17 cellular contexts compared by ENCODE assay signal in the genomic region with DNA sequence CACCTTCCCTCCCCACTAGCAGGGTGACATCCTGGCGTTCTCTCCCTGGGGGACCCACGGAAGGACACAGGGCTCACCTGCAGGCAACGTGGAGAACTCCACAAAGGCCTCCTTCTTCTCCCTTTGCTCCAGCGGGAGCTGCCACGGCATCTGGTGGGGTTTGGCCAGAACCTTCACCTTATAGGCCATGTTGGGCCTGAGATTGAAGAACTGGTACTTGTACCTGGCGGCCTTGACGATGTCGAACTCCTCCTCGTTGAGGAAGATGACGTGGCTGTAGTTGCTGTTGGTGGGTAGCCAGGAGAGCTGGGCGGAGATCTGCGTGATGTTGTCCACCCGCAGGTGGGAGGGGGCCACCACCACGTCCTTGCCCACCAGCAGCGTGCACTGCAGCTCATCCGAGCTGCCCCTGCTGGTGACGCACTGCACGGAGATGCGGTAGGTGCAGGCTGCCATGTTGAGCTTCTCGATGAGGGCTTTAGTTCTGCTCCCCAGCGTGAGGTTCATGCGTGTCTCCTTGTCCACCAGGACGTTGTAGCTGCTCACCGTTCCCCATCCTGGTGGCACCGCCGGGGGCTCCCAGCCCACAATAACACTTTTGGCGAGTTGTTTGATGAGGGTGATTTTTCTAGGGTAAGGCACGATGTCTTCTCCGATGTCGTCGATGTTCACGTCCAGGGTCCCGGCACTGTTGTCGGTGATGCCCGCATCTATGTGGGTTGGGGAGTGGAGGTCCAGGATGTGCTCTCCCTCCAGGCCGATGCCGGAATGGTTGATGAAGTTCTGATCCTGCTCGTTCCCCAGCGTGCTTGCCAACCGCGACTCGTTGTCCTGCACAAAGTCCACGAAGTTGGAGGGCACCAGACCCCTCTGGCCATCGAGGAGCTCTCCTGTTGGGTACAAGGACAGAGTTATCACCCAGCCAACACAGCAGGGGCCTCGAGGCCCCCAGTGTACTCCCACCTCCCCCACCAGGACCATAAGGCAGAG.
DNase-seq lines count a peak whose midpoint lies in the region; ATAC-seq, FAIRE-seq and TF ChIP-seq lines count a peak whose summit lies in the region.
"Had no signal": no experiment of that assay in that cellular context is flagged by ENCODE, and none has a peak within 500 bp of the region (broad histone marks: within the 10 kb centered on the region; RNA-seq: fewer than 3 reads in every experiment).

No MANE protein-coding gene starts in this region.

- no peak overlapping the region for H2AFZ ChIP-seq in neuronal stem cell (ENCODE audit: low read length)
- H2AFZ ChIP-seq: GM23338 had no signal

- H3K4me1 ChIP-seq in kidney (ENCODE audit: control insufficient read depth in 1 of 2, insufficient read depth in 1 of 2, low read depth in 1 of 2, low read length in 2 of 2) (no peaks in the 10 kb centered on the region), neuronal stem cell (ENCODE audit: control insufficient read depth in 2 of 2, insufficient read depth in 1 of 2, low read depth in 1 of 2, low read length in 2 of 2) (no peaks in the 10 kb centered on the region), aorta (ENCODE audit: control insufficient read depth in 1 of 2, insufficient read depth in 2 of 2, low read length in 2 of 2) (no peaks in the 10 kb centered on the region)
- H3K4me1 ChIP-seq: BE2C, Caco-2 had no signal

- H4K8ac ChIP-seq in neuronal stem cell (ENCODE audit: low read depth, low read length) = no peak overlapping the region

- POLR2A ChIA-PET in activated CD8-positive, alpha-beta T cell treated with anti-CD3 and anti-CD28 coated beads, Interleukin-2, amount 10 ng/mL, durations not matched to agents 7 days and 5 days (lab: Charles Lee) = no interaction called here

- H3K27me3 Mint-ChIP-seq in chondrocyte (ENCODE audit: low read depth) = no peaks in the 10 kb centered on the region
- H3K27me3 Mint-ChIP-seq in activated CD8-positive, alpha-beta T cell treated with anti-CD3 and anti-CD28 coated beads, Interleukin-2, amount 10 ng/mL, durations not matched to agents 7 days and 5 days (ENCODE audit: low read depth) = no peaks in the 10 kb centered on the region
- H3K27me3 Mint-ChIP-seq: CD4-positive, alpha-beta T cell had no signal

- FAIRE-seq in kidney (lab: Jason Lieb, UNC) = no peak
- FAIRE-seq: D721Med, G401.6, GM12891, GM18507, H54 had no signal

- no peak overlapping the region for H3K27ac ChIP-seq in kidney (ENCODE audit: low read depth in 2 of 2, low read length in 2 of 2)
- H3K27ac ChIP-seq in neuronal stem cell (replicated peaks; ENCODE audit: low read length) = no peak overlapping the region
- H3K27ac ChIP-seq in aorta (ENCODE audit: low read depth in 1 of 2, low read length in 2 of 2) = no peak overlapping the region

- H3K4me1 Mint-ChIP-seq in chondrocyte (ENCODE audit: low read depth) = no peaks in the 10 kb centered on the region
- no peaks in the 10 kb centered on the region for H3K4me1 Mint-ChIP-seq in activated CD8-positive, alpha-beta T cell treated with anti-CD3 and anti-CD28 coated beads, Interleukin-2, amount 10 ng/mL, durations not matched to agents 7 days and 5 days (ENCODE audit: low read depth)
- H3K4me1 Mint-ChIP-seq: GM23338 had no signal

- peak; percentile 84 for DNase-seq in chondrocyte (ENCODE audit: low spot score)
- DNase-seq in kidney = peak; percentile 51
- DNase-seq in neuronal stem cell (ENCODE audit: low spot score) = no peak
- peak; percentile 35 to 41 for DNase-seq in aorta
- no peak for DNase-seq in amniotic stem cell (lab: John Stamatoyannopoulos, UW)
- DNase-seq in activated CD8-positive, alpha-beta T cell treated with anti-CD3 and anti-CD28 coated beads, Interleukin-2, amount 10 ng/mL, durations not matched to agents 7 days and 5 days = no peak
- DNase-seq: BE2C; C1 segment of cervical spinal cord; Caco-2; CD4-positive, alpha-beta T cell; HCEC 1CT had no signal

- H3K4ac ChIP-seq in neuronal stem cell (ENCODE audit: low read length) = peak overlapping the region; percentile 42

- no peak overlapping the region for H3K4me2 ChIP-seq in neuronal stem cell (ENCODE audit: insufficient read depth, low read length, poor library complexity, severe bottlenecking)
- H3K4me2 ChIP-seq: GM23338 had no signal

- no peak overlapping the region for H3K23ac ChIP-seq in neuronal stem cell (ENCODE audit: low read depth, low read length, poor library complexity)

- no peak overlapping the region for H3K14ac ChIP-seq in neuronal stem cell (ENCODE audit: low read length)

- H3K27ac Mint-ChIP-seq in chondrocyte (ENCODE audit: unreplicated experiment) = no peak overlapping the region
- H3K27ac Mint-ChIP-seq in activated CD8-positive, alpha-beta T cell treated with anti-CD3 and anti-CD28 coated beads, Interleukin-2, amount 10 ng/mL, durations not matched to agents 7 days and 5 days = no peak overlapping the region
- H3K27ac Mint-ChIP-seq: CD4-positive, alpha-beta T cell; GM23338 had no signal

- no peaks in the 10 kb centered on the region for H3K36me3 Mint-ChIP-seq in chondrocyte (ENCODE audit: low read depth)
- no peaks in the 10 kb centered on the region for H3K36me3 Mint-ChIP-seq in activated CD8-positive, alpha-beta T cell treated with anti-CD3 and anti-CD28 coated beads, Interleukin-2, amount 10 ng/mL, durations not matched to agents 7 days and 5 days (ENCODE audit: low read depth)

- no CpG with 5 or more reads among the region's 45 CpGs for WGBS in neuronal stem cell (ENCODE audit: extremely low coverage in 2 of 2, insufficient read length in 2 of 2, insufficient replicate concordance in 1 of 2), 2 donors
- 93 to 94% methylated on average over 45 of the region's 45 CpGs for WGBS in aorta, 2 donors

- no peak overlapping the region for H2BK12ac ChIP-seq in neuronal stem cell (ENCODE audit: low read length)

- H3K4me3 ChIP-seq in kidney (ENCODE audit: low read length in 2 of 2) = no peak overlapping the region
- H3K4me3 ChIP-seq in neuronal stem cell (ENCODE audit: low read length in 2 of 2) = no peak overlapping the region
- no peak overlapping the region for H3K4me3 ChIP-seq in aorta (ENCODE audit: low read length in 2 of 2)
- H3K4me3 ChIP-seq: GM23338 had no signal

- H3K9me3 ChIP-seq in kidney (ENCODE audit: control insufficient read depth in 1 of 2, low read length in 2 of 2) (no peaks in the 10 kb centered on the region), neuronal stem cell (replicated peaks in 1 of 2; ENCODE audit: control insufficient read depth in 2 of 2, insufficient read depth in 1 of 2, low read depth in 1 of 2, low read length in 2 of 2) (peaks cover 0 to 11% of the 10 kb centered on the region in 2 donors), aorta (ENCODE audit: control insufficient read depth, low read length) (no peaks in the 10 kb centered on the region)
- H3K9me3 ChIP-seq: BE2C, Caco-2 had no signal

- H3K27me3 ChIP-seq in neuronal stem cell (ENCODE audit: control insufficient read depth in 3 of 3, insufficient read depth in 3 of 3, low read depth in 1 of 3, low read length in 3 of 3) = no peaks in the 10 kb centered on the region
- H3K27me3 ChIP-seq in aorta (ENCODE audit: control insufficient read depth in 1 of 2, insufficient read depth in 2 of 2, low read length in 1 of 2) = no peaks in the 10 kb centered on the region
- H3K27me3 ChIP-seq: BE2C had no signal

- no peak for ATAC-seq in aorta (ENCODE audit: low FRiP score)
- ATAC-seq in activated CD8-positive, alpha-beta T cell treated with anti-CD3 and anti-CD28 coated beads, Interleukin-2, amount 10 ng/mL, durations not matched to agents 7 days and 5 days = no peak
- ATAC-seq: GM23338 had no signal

- no peak overlapping the region for H4K91ac ChIP-seq in neuronal stem cell (ENCODE audit: low read depth, low read length, poor library complexity)

- no peak overlapping the region for H3K9ac ChIP-seq in kidney (ENCODE audit: low read length in 2 of 2)
- H3K9ac ChIP-seq in neuronal stem cell (ENCODE audit: low read depth, low read length, poor library complexity) = no peak overlapping the region

- intact Hi-C loops in kidney (cut with DNase I) = no loop called here
- intact Hi-C loops in aorta (cut with DNase I) = no loop called here

- H3K36me3 ChIP-seq in kidney (ENCODE audit: control insufficient read depth in 1 of 2, insufficient read depth in 2 of 2, low read length in 2 of 2) (no peaks in the 10 kb centered on the region), neuronal stem cell (replicated peaks in 1 of 2; ENCODE audit: control insufficient read depth in 2 of 2, insufficient read depth in 2 of 2, low read length in 2 of 2) (no peaks in the 10 kb centered on the region), aorta (ENCODE audit: control insufficient read depth in 1 of 2, insufficient read depth in 2 of 2, low read length in 1 of 2) (no peaks in the 10 kb centered on the region)

- H3K4me3 Mint-ChIP-seq in chondrocyte (ENCODE audit: unreplicated experiment) = no peak overlapping the region
- no peak overlapping the region for H3K4me3 Mint-ChIP-seq in activated CD8-positive, alpha-beta T cell treated with anti-CD3 and anti-CD28 coated beads, Interleukin-2, amount 10 ng/mL, durations not matched to agents 7 days and 5 days
- H3K4me3 Mint-ChIP-seq: CD4-positive, alpha-beta T cell; GM23338 had no signal

- H2AK5ac ChIP-seq in neuronal stem cell (ENCODE audit: low read depth, low read length) = peak overlapping the region; percentile 44

- peaks cover 10% of the 10 kb centered on the region for H3K9me3 Mint-ChIP-seq in chondrocyte (ENCODE audit: low read depth)
- peaks cover 6% of the 10 kb centered on the region for H3K9me3 Mint-ChIP-seq in activated CD8-positive, alpha-beta T cell treated with anti-CD3 and anti-CD28 coated beads, Interleukin-2, amount 10 ng/mL, durations not matched to agents 7 days and 5 days (ENCODE audit: insufficient read depth)

- no peak overlapping the region for H2BK15ac ChIP-seq in neuronal stem cell (ENCODE audit: low read length)

- H3K18ac ChIP-seq in neuronal stem cell (ENCODE audit: low read length) = peak overlapping the region; percentile 69

- H3K79me1 ChIP-seq in neuronal stem cell (ENCODE audit: low read depth, low read length) = peaks cover 1% of the 10 kb centered on the region

- peak overlapping the region; percentile 34 for H2BK5ac ChIP-seq in neuronal stem cell (ENCODE audit: low read length)

- CTCF ChIA-PET in activated CD8-positive, alpha-beta T cell treated with anti-CD3 and anti-CD28 coated beads, Interleukin-2, amount 10 ng/mL, durations not matched to agents 7 days and 5 days (lab: Charles Lee) = no interaction called here

- no peak for TF ChIP-seq CTCF in chondrocyte (IDR thresholded peaks at IDR 0.05)
- TF ChIP-seq CTCF in kidney (IDR thresholded peaks at IDR 0.05; ENCODE audit: borderline replicate concordance, extremely low read depth, insufficient read depth) = no peak

- H2BK120ac ChIP-seq in neuronal stem cell (ENCODE audit: low read depth, low read length) = no peak overlapping the region

Comparison
In these comparisons a context has a peak if more than half of its experiments do, and no peak if none do; other contexts are left out.
1. DNase-seq: peak in chondrocyte (single experiment), kidney (single experiment) and aorta (2 of 2); none in neuronal stem cell (single experiment), amniotic stem cell (single experiment) and activated CD8-positive, alpha-beta T cell treated with anti-CD3 and anti-CD28 coated beads, Interleukin-2, amount 10 ng/mL, durations not matched to agents 7 days and 5 days (single experiment).